In the genomic region with DNA sequence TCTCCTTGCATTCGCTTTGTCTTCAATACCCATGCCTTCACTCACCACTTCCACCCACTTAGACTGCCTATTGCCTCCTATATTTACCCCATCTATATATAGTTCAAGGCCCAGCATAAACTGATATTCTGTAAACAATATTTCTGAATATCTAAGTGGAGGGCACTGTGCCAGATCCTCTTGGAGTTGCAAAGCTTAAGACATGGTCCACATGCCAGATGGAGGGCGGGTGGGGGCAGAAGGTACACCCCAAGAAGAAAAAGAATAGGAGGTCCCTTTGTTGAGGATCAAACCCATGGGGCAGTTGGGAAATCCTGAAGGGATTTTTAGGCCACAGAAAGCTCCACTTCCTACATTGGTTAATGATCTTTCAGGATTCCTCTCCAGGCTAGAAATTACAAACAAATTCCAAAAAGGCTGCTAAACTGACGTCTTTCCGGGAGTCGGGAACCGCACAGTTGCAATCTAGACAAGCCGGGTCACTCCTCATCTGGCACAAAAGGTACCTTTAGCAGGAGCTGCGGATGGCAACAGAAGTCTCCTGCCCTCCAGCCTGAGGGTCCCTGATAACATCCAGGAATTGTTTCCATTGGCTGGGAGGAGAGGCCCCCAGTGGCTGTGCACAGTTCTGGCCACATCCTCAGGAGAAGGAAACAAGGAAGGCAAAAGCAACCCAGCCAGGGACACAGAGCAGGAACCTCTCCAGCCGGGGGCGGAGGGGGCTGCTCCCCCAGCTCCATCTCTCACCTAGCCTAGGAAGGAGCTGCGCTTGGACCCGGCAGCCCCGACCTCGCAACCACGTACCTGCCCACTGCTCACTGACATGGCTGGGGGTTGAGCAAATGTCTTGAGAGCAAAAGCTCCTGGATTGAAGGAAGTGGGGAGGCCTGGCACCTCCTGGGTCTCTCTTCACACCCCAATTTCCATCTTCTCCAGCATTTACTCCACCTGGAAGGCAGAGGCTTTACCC, we compare ENCODE assay signal across 17 cellular contexts. TPM values are rescaled to one million over a fixed set of nuclear protein-coding genes. Genes with fewer than 3 reads are reported as not detected.
DNase-seq lines count a peak whose midpoint lies in the region; ATAC-seq and TF ChIP-seq lines count a peak whose summit lies in the region.
"Had no signal": no experiment of that assay in that cellular context is flagged by ENCODE, and none has a peak within 500 bp of the region (broad histone marks: within the 10 kb centered on the region; RNA-seq: fewer than 3 reads in every experiment).

No MANE protein-coding gene starts in this region.

- peak in 1 of 2 donors; percentile 40 for TF ChIP-seq RAD21 in liver (IDR thresholded peaks at IDR 0.05)

- 68% methylated on average over 8 of the region's 15 CpGs for WGBS in esophagus muscularis mucosa
- 87% methylated on average over 15 of the region's 15 CpGs for WGBS in liver

- H3K4me1 ChIP-seq in esophagus muscularis mucosa = peaks cover 23 to 32% (median 29%) of the 10 kb centered on the region in 4 donors
- H3K4me1 ChIP-seq in liver (ENCODE audit: control insufficient read depth in 4 of 4, insufficient read depth in 4 of 4, low read length in 3 of 4) = peaks cover 0 to under 1% (median 0%) of the 10 kb centered on the region in 4 donors
- peaks cover 11% of the 10 kb centered on the region for H3K4me1 ChIP-seq in PC-3 (ENCODE audit: insufficient read depth, low read length)

- no TSS peak for BruUV-seq in PC-3 (replicated peaks; lab: Mats Ljungman, UMichigan)

- H3K27me3 Mint-ChIP-seq in HFFc6 (ENCODE audit: insufficient read depth) = peaks cover 3% of the 10 kb centered on the region; the same call in 1 of the 2 replicates
- H3K27me3 Mint-ChIP-seq in stimulated activated naive B cell treated with anti-CD40 and anti-IgM and Interleukin-4, amounts not matched to agents 10 μg/mL and 1 μg/mL and 100 μg/mL, for 72 hours = peaks cover 15 to 26% of the 10 kb centered on the region in 2 donors

- no peaks in the 10 kb centered on the region for H3K27me3 ChIP-seq in esophagus muscularis mucosa
- no peaks in the 10 kb centered on the region for H3K27me3 ChIP-seq in liver (ENCODE audit: control insufficient read depth in 4 of 4, insufficient read depth in 4 of 4, low read length in 3 of 4)
- no peaks in the 10 kb centered on the region for H3K27me3 ChIP-seq in PC-3 (ENCODE audit: low read length)

- H3K36me3 Mint-ChIP-seq in HFFc6 (ENCODE audit: low read depth) = no peaks in the 10 kb centered on the region
- H3K36me3 Mint-ChIP-seq in stimulated activated naive B cell treated with anti-CD40 and anti-IgM and Interleukin-4, amounts not matched to agents 10 μg/mL and 1 μg/mL and 100 μg/mL, for 72 hours = no peaks in the 10 kb centered on the region
- H3K36me3 Mint-ChIP-seq: activated naive CD4-positive, alpha-beta T cell treated with anti-CD3 and anti-CD28 coated beads, Interleukin-2, amount 50 U/mL, for 72 hours had no signal

- H3K9ac ChIP-seq in liver (ENCODE audit: low read depth in 1 of 2, low read length in 2 of 2) = no peak overlapping the region
- H3K9ac ChIP-seq in PC-3 (ENCODE audit: low read length) = no peak overlapping the region

- H3K9me3 ChIP-seq in esophagus muscularis mucosa (no peaks in the 10 kb centered on the region), liver (ENCODE audit: control insufficient read depth in 4 of 4, low read length in 3 of 4) (no peaks in the 10 kb centered on the region), PC-3 (ENCODE audit: low read length) (no peaks in the 10 kb centered on the region)
- H3K9me3 ChIP-seq: neutrophil, spleen had no signal

- H3K36me3 ChIP-seq in esophagus muscularis mucosa = no peaks in the 10 kb centered on the region
- H3K36me3 ChIP-seq in liver (ENCODE audit: control insufficient read depth in 4 of 4, insufficient read depth in 3 of 4, low read depth in 1 of 4, low read length in 3 of 4) = no peaks in the 10 kb centered on the region
- H3K36me3 ChIP-seq in PC-3 (ENCODE audit: low read depth, low read length) = no peaks in the 10 kb centered on the region
- H3K36me3 ChIP-seq: neutrophil, spleen had no signal

- no peak overlapping the region for H3K4me2 ChIP-seq in PC-3 (ENCODE audit: low read length)

- no peak for ATAC-seq in stimulated activated naive B cell treated with anti-CD40 and anti-IgM and Interleukin-4, amounts not matched to agents 10 μg/mL and 1 μg/mL and 100 μg/mL, for 72 hours (replicated peaks)
- ATAC-seq in HG02642 (IDR thresholded peaks at IDR 0.05; ENCODE audit: poor library complexity, unreplicated experiment) (no peak), PC-3 (no peak), GM21528 (IDR thresholded peaks at IDR 0.05; ENCODE audit: low FRiP score, unreplicated experiment) (no peak)
- ATAC-seq: activated naive CD4-positive, alpha-beta T cell treated with anti-CD3 and anti-CD28 coated beads, Interleukin-2, amount 50 U/mL, for 72 hours; effector memory CD8-positive, alpha-beta T cell had no signal

- H3K4me3 ChIP-seq in esophagus muscularis mucosa (no peak overlapping the region), liver (ENCODE audit: low read depth in 1 of 3, low read length in 3 of 3) (no peak overlapping the region), PC-3 (ENCODE audit: low read length) (no peak overlapping the region)
- H3K4me3 ChIP-seq: spleen had no signal

- no peak for DNase-seq in HFFc6
- DNase-seq in esophagus muscularis mucosa (ENCODE audit: extremely low spot score) = no peak
- no peak for DNase-seq in stimulated activated naive B cell treated with anti-CD40 and anti-IgM and Interleukin-4, amounts not matched to agents 10 μg/mL and 1 μg/mL and 100 μg/mL, for 72 hours
- DNase-seq in EL = no peak
- DNase-seq in PC-3 = no peak
- DNase-seq: activated CD4-positive, alpha-beta T cell treated with anti-CD3 and anti-CD28 coated beads for 1 hour; C1 segment of cervical spinal cord; effector memory CD8-positive, alpha-beta T cell; NCI-H2081 treated with DMSO at 0.1 percent for 48 hours; NCI-H748 treated with DMSO at 0.1 percent for 48 hours; spleen; T-helper 2 cell had no signal

- H3K9me2 ChIP-seq in PC-3 (replicated peaks; ENCODE audit: low read length) = no peaks in the 10 kb centered on the region

- peaks cover 41% of the 10 kb centered on the region for H3K4me1 Mint-ChIP-seq in HFFc6 (ENCODE audit: low read depth)
- H3K4me1 Mint-ChIP-seq in stimulated activated naive B cell treated with anti-CD40 and anti-IgM and Interleukin-4, amounts not matched to agents 10 μg/mL and 1 μg/mL and 100 μg/mL, for 72 hours = peaks cover 8 to 12% of the 10 kb centered on the region in 2 donors

- peak overlapping the region; percentile 67; the same call in 1 of the 2 replicates for H3K27ac Mint-ChIP-seq in HFFc6
- H3K27ac Mint-ChIP-seq in stimulated activated naive B cell treated with anti-CD40 and anti-IgM and Interleukin-4, amounts not matched to agents 10 μg/mL and 1 μg/mL and 100 μg/mL, for 72 hours = peak overlapping the region; percentile 51
- H3K27ac Mint-ChIP-seq: activated naive CD4-positive, alpha-beta T cell treated with anti-CD3 and anti-CD28 coated beads, Interleukin-2, amount 50 U/mL, for 72 hours; effector memory CD8-positive, alpha-beta T cell had no signal

- no peaks in the 10 kb centered on the region for H3K79me2 ChIP-seq in PC-3 (ENCODE audit: low read length)

- TF ChIP-seq EP300 in esophagus muscularis mucosa (IDR thresholded peaks at IDR 0.05) = no peak

- no peaks in the 10 kb centered on the region for H4K20me1 ChIP-seq in PC-3 (ENCODE audit: low read length)

- H2AFZ ChIP-seq in PC-3 (ENCODE audit: low read length) = no peak overlapping the region

- H3K9me3 Mint-ChIP-seq in HFFc6 = no peaks in the 10 kb centered on the region
- no peaks in the 10 kb centered on the region for H3K9me3 Mint-ChIP-seq in stimulated activated naive B cell treated with anti-CD40 and anti-IgM and Interleukin-4, amounts not matched to agents 10 μg/mL and 1 μg/mL and 100 μg/mL, for 72 hours
- H3K9me3 Mint-ChIP-seq: activated naive CD4-positive, alpha-beta T cell treated with anti-CD3 and anti-CD28 coated beads, Interleukin-2, amount 50 U/mL, for 72 hours; effector memory CD8-positive, alpha-beta T cell had no signal

- CTCF ChIA-PET in PC-3 (lab: Charles Lee) = no interaction called here

- TF ChIP-seq CTCF in HFFc6 (IDR thresholded peaks at IDR 0.05) (no peak), esophagus muscularis mucosa (IDR thresholded peaks at IDR 0.05) (no peak), liver (IDR thresholded peaks at IDR 0.05; ENCODE audit: low read depth, low read length, missing input control) (no peak), PC-3 (conservative IDR thresholded peaks at IDR 0.05; ENCODE audit: low read depth, low read length) (no peak)

- POLR2A ChIA-PET in PC-3 (lab: Charles Lee; ENCODE audit: unreplicated experiment) = no interaction called here

- peak overlapping the region; percentile 34 to 54 (median 48) for H3K27ac ChIP-seq in esophagus muscularis mucosa (replicated peaks in 1 of 4)
- H3K27ac ChIP-seq in liver (ENCODE audit: low read depth in 1 of 2, low read length in 2 of 2) = peak overlapping the region; percentile 34 to 61
- no peak overlapping the region for H3K27ac ChIP-seq in PC-3 (ENCODE audit: low read length)
- H3K27ac ChIP-seq: neutrophil, spleen had no signal

- H3K4me3 Mint-ChIP-seq in HFFc6 = no peak overlapping the region
- no peak overlapping the region for H3K4me3 Mint-ChIP-seq in stimulated activated naive B cell treated with anti-CD40 and anti-IgM and Interleukin-4, amounts not matched to agents 10 μg/mL and 1 μg/mL and 100 μg/mL, for 72 hours
- H3K4me3 Mint-ChIP-seq: effector memory CD8-positive, alpha-beta T cell had no signal

- intact Hi-C loops in esophagus muscularis mucosa (cut with DNase I) = loop anchor here (5.0 kb wide), 2 partner anchors 87 to 102 kb away; no protein-coding TSS in a partner anchor
- intact Hi-C loops in PC-3 (cut with micrococcal nuclease) = no loop called here

- no peaks in the 10 kb centered on the region for H3F3A ChIP-seq in PC-3 (ENCODE audit: low read length, unreplicated experiment)

- TF ChIP-seq POLR2A in esophagus muscularis mucosa (IDR thresholded peaks at IDR 0.05; ENCODE audit: low read depth) = no peak

TF ChIP-seq in liver, 16 proteins besides CTCF, POLR2A, EP300 and RAD21 (continues in another document):
- TF ChIP-seq NR2F2 (IDR thresholded peaks at IDR 0.05) = peak; percentile 84

RNA-seq across cellular contexts. Expression of gene LPIN3, which starts 5.9 kb away (rescaled TPM):
- 10 to 100 TPM; 11.9 to 14.2 (median 13.2) TPM for total RNA-seq in HFFc6 (2021; fragmentation: NEBNext Ultra II Directional; extraction: Animal tissue kit (Norgen Biotek cat#: 25700))
- total RNA-seq in esophagus muscularis mucosa = 10 to 100 TPM in 2 of 4 donors, 1 to 10 TPM in 2; 7.6 to 19.8 (median 10.7) TPM
- 10 to 100 TPM in 1 of 2 donors, 1 to 10 TPM in 1; 1.5 to 19.8 TPM for total RNA-seq in liver
- 10 to 100 TPM in 1 of 2 donors, 1 to 10 TPM in 1; 7.0 to 32.4 TPM for polyA plus RNA-seq in liver
- 24.1 and 27.9 TPM in 2 replicates for total RNA-seq in PC-3 (2014; rRNA removed)

RNA-seq across cellular contexts. Expression of gene ZHX3, which starts 17.2 kb away (rescaled TPM):
- 10 to 100 TPM; 64.1 to 80.1 (median 72.0) TPM for total RNA-seq in HFFc6 (2021; fragmentation: NEBNext Ultra II Directional; extraction: Animal tissue kit (Norgen Biotek cat#: 25700))
- total RNA-seq in esophagus muscularis mucosa (100 to 1,000 TPM in 3 of 4 donors, 10 to 100 TPM in 1; 89.3 to 173 (median 156) TPM), liver (10 to 100 TPM in 1 of 2 donors, 1 to 10 TPM in 1; 3.2 to 30.0 TPM), PC-3 (2014; rRNA removed) (14.0 and 16.2 TPM in 2 replicates)
- 1 to 10 TPM; 7.6 to 8.4 TPM for polyA plus RNA-seq in liver

RNA-seq across cellular contexts. Expression of gene EMILIN3, which starts 31.9 kb away (rescaled TPM):
- total RNA-seq in HFFc6 (2021; fragmentation: NEBNext Ultra II Directional; extraction: Animal tissue kit (Norgen Biotek cat#: 25700)) = not detected
- total RNA-seq in esophagus muscularis mucosa (1 to 10 TPM in 3 of 4 donors, under 1 TPM in 1; 0.83 to 5.6 (median 4.5) TPM), liver (under 1 TPM in 1 of 2 donors, not detected in 1; 0.17 TPM), PC-3 (2014; rRNA removed) (not detected in 2 replicates)
- polyA plus RNA-seq in liver = under 1 TPM; 0.05 to 0.79 TPM
- total RNA-seq: spleen had no signal
